In genomic region chr7:23349484-23350157, GRCh38 we compare ENCODE assay signal across 1 cellular context.
A peak's percentile ranks its signal among the peaks of the same experiment; 100 is the strongest.
TF ChIP-seq lines count a peak whose summit lies in the region.

No MANE protein-coding gene starts in this region.

TF ChIP-seq in HEK293, 187 proteins besides CTCF, POLR2A, EP300 and RAD21 (continued from another document):
- TF ChIP-seq, protein P1, sequence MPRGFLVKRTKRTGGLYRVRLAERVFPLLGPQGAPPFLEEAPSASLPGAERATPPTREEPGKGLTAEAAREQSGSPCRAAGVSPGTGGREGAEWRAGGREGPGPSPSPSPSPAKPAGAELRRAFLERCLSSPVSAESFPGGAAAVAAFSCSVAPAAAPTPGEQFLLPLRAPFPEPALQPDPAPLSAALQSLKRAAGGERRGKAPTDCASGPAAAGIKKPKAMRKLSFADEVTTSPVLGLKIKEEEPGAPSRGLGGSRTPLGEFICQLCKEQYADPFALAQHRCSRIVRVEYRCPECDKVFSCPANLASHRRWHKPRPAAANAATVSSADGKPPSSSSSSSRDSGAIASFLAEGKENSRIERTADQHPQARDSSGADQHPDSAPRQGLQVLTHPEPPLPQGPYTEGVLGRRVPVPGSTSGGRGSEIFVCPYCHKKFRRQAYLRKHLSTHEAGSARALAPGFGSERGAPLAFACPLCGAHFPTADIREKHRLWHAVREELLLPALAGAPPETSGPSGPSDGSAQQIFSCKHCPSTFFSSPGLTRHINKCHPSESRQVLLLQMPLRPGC (tag by site-specific recombination; IDR thresholded peaks at IDR 0.05) = 0 out of 2 replicates have a peak, but pooled peaks have one; percentile 24
- TF ChIP-seq PRDM1 (tag by site-specific recombination; IDR thresholded peaks at IDR 0.05) (0 out of 2 replicates have a peak, but pooled peaks have one; percentile 19), ZNF248 (tag by site-specific recombination; IDR thresholded peaks at IDR 0.05) (no peak), SP7 (tag by site-specific recombination; IDR thresholded peaks at IDR 0.05) (peak; percentile 42), ZNF473 (tag by site-specific recombination; IDR thresholded peaks at IDR 0.05) (no peak), ZBTB1 (tag by site-specific recombination; IDR thresholded peaks at IDR 0.05) (no peak)
TF ChIP-seq in HEK293: peak in this region for 6.
